ENCODE assay signal across 8 cellular contexts in the genomic region with DNA sequence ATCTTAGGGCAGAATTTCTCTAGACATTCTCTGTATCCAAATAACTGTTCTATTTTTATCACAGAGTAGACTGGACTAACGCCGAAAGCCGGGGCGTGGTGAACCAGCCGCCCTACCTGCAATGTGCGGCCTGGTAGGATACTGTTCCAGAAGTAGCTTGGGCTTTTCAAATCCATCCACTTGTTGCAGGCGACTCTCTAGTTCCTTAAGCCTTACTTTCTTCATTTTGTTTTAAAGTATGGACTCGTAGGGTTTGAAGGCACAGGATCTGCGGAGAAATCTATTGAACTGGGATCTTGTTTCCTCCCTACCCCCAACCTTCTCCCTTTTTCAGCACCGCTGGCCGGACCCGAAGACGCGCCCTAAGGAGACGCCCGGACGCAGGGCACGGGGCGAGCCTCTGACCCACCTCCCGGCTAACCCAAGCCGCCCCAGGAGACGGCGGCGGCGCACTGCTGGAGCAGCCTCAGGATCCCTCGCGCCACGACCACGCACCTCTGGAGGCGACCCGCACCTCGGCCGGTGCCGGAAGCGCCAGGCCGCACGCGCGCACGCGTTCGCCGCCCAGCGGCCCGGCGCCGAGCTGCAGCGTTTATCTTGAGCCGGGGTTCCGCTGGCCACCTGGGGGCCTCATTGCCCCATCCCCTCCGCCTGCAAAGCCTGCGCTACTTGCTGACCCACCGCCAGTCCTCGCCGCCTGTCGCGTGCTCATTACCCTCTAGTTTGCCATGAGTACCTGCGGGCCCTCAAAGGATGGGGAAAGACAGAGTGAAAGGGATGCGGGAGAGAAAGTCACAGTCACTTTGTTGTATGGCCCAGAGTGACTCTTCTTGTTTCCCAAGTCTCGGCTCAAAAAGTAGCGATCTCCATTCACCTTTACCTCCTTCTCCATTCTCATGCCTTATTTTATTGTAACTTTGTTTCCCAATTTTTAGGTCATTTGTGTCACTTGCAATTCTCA. TPM values are rescaled to one million over a fixed set of nuclear protein-coding genes. Genes with fewer than 3 reads are reported as not detected.
A peak's percentile ranks its signal among the peaks of the same experiment; 100 is the strongest.
DNase-seq lines count a peak whose midpoint lies in the region; ATAC-seq and TF ChIP-seq lines count a peak whose summit lies in the region.

A gene (minus strand): TSS at position 533 of the 961 bp plus-strand sequence. CDS start 308 bp downstream, at position 225.

- peaks cover 51 to 55% of the 10 kb centered on the region in 2 donors for H3K4me1 Mint-ChIP-seq in natural killer cell treated with Interleukin-12 subunit alpha and Interleukin-12 subunit beta and Interleukin-15 and Interleukin-18, amount 100 ng/mL, for 72 hours (ENCODE audit: low read depth in 2 of 2)
- peaks cover 69% of the 10 kb centered on the region for H3K4me1 Mint-ChIP-seq in stimulated activated naive CD8-positive, alpha-beta T cell treated with anti-CD3 and anti-CD28 coated beads, Interleukin-15, Interleukin-2, amounts not matched to agents 100 ng/mL and 50 ng/mL, for 24 hours (ENCODE audit: low read depth)

- H3K9me2 ChIP-seq in GM23248 (ENCODE audit: insufficient read depth), result no peaks in the 10 kb centered on the region

- H3K36me3 Mint-ChIP-seq in natural killer cell treated with Interleukin-12 subunit alpha and Interleukin-12 subunit beta and Interleukin-15 and Interleukin-18, amount 100 ng/mL, for 72 hours, result peaks cover 11% of the 10 kb centered on the region
- peaks cover 33% of the 10 kb centered on the region for H3K36me3 Mint-ChIP-seq in stimulated activated naive CD8-positive, alpha-beta T cell treated with anti-CD3 and anti-CD28 coated beads, Interleukin-15, Interleukin-2, amounts not matched to agents 100 ng/mL and 50 ng/mL, for 24 hours (ENCODE audit: low read depth)

- peak; percentile 54 for ATAC-seq in RWPE2 (ENCODE audit: low read depth)
- ATAC-seq in natural killer cell treated with Interleukin-12 subunit alpha and Interleukin-12 subunit beta and Interleukin-15 and Interleukin-18, amount 100 ng/mL, for 72 hours, result peak; percentile 80 to 87

- H3K27ac ChIP-seq in GM23248 (peak within 1 kb of the TSS; percentile 10; the same call in 1 of the 2 replicates), RWPE2 (ENCODE audit: poor library complexity, severe bottlenecking) (peak within 1 kb of the TSS; percentile 78)

- no peaks in the 10 kb centered on the region for H3K27me3 ChIP-seq in GM23248 (replicated peaks; ENCODE audit: insufficient read depth)
- no peaks in the 10 kb centered on the region for H3K27me3 ChIP-seq in RWPE2 (ENCODE audit: insufficient read depth, poor library complexity, severe bottlenecking)

- H3K9me3 ChIP-seq in GM23248 (ENCODE audit: low read depth) (no peaks in the 10 kb centered on the region), RWPE2 (ENCODE audit: severe bottlenecking) (no peaks in the 10 kb centered on the region)

- WGBS in GM23248 (ENCODE audit: low coverage in 1 of 2, low lambda C conversion rate in 2 of 2, missing lambda C conversion rate in 2 of 2), 2 experiments, result 3 to 4% methylated on average over 57 to 61 of the region's 61 CpGs

- H3K36me3 ChIP-seq in GM23248 (ENCODE audit: low read depth) (0 out of 2 replicates have a peak, but pooled peaks cover 5% of the 10 kb centered on the region), RWPE2 (ENCODE audit: low read depth) (peaks cover 37% of the 10 kb centered on the region)

- peaks cover 10% of the 10 kb centered on the region; the same call in 1 of the 2 replicates for H3F3A ChIP-seq in GM23248 (ENCODE audit: insufficient read depth)

- H3K79me2 ChIP-seq in GM23248 (ENCODE audit: insufficient read depth), result peaks cover 65% of the 10 kb centered on the region

- DNase-seq in EH (ENCODE audit: low read depth) (peak; percentile 75), GM23248 (peak; percentile 88), Kasumi-1 (lab: John Stamatoyannopoulos, UW) (peak; percentile 86 to 87), RWPE2 (ENCODE audit: low spot score) (peak; percentile 77), fibroblast of the aortic adventitia (ENCODE audit: low read depth) (peak; percentile 72)
- peak; percentile 72 for DNase-seq in activated effector memory CD4-positive, alpha-beta T cell treated with Interleukin-2 at 50 U/mL for 16 hours
- DNase-seq in natural killer cell treated with Interleukin-12 subunit alpha and Interleukin-12 subunit beta and Interleukin-15 and Interleukin-18, amount 100 ng/mL, for 72 hours (ENCODE audit: low spot score), result peak; percentile 84

- no peaks in the 10 kb centered on the region for H3K27me3 Mint-ChIP-seq in natural killer cell treated with Interleukin-12 subunit alpha and Interleukin-12 subunit beta and Interleukin-15 and Interleukin-18, amount 100 ng/mL, for 72 hours
- no peaks in the 10 kb centered on the region for H3K27me3 Mint-ChIP-seq in stimulated activated naive CD8-positive, alpha-beta T cell treated with anti-CD3 and anti-CD28 coated beads, Interleukin-15, Interleukin-2, amounts not matched to agents 100 ng/mL and 50 ng/mL, for 24 hours

- peak within 1 kb of the TSS; percentile 82 for H3K4me3 Mint-ChIP-seq in natural killer cell treated with Interleukin-12 subunit alpha and Interleukin-12 subunit beta and Interleukin-15 and Interleukin-18, amount 100 ng/mL, for 72 hours
- H3K4me3 Mint-ChIP-seq in stimulated activated naive CD8-positive, alpha-beta T cell treated with anti-CD3 and anti-CD28 coated beads, Interleukin-15, Interleukin-2, amounts not matched to agents 100 ng/mL and 50 ng/mL, for 24 hours, result peak within 1 kb of the TSS; percentile 93

- H3K27ac Mint-ChIP-seq in natural killer cell treated with Interleukin-12 subunit alpha and Interleukin-12 subunit beta and Interleukin-15 and Interleukin-18, amount 100 ng/mL, for 72 hours, result peak within 1 kb of the TSS; percentile 38 to 88
- H3K27ac Mint-ChIP-seq in stimulated activated naive CD8-positive, alpha-beta T cell treated with anti-CD3 and anti-CD28 coated beads, Interleukin-15, Interleukin-2, amounts not matched to agents 100 ng/mL and 50 ng/mL, for 24 hours, result peak within 1 kb of the TSS; percentile 90

- H3K9ac ChIP-seq in GM23248, result peak within 1 kb of the TSS; percentile 70

- H3K4me3 ChIP-seq in GM23248 (peak within 1 kb of the TSS; percentile 86), RWPE2 (ENCODE audit: severe bottlenecking) (peak within 1 kb of the TSS; percentile 71), fibroblast of the aortic adventitia (ENCODE audit: low read depth, low read length) (peak within 1 kb of the TSS; percentile 86)

- TF ChIP-seq CTCF in RWPE2 (IDR thresholded peaks at IDR 0.05; ENCODE audit: poor library complexity, severe bottlenecking) (peak; percentile 98), fibroblast of the aortic adventitia (IDR thresholded peaks at IDR 0.05; ENCODE audit: insufficient read depth, low read length) (peak; percentile 69)

- H3K4me1 ChIP-seq in GM23248 (ENCODE audit: insufficient read depth) (peaks cover 37% of the 10 kb centered on the region), RWPE2 (ENCODE audit: insufficient read depth, poor library complexity, severe bottlenecking) (peaks cover 32% of the 10 kb centered on the region)

- peak within 1 kb of the TSS; percentile 94 for H3K4me2 ChIP-seq in GM23248 (ENCODE audit: unreplicated experiment)

- no peaks in the 10 kb centered on the region for H4K20me1 ChIP-seq in GM23248 (ENCODE audit: insufficient read depth)

- H2AFZ ChIP-seq in GM23248, result peak within 1 kb of the TSS; percentile 87

- in situ Hi-C loops in GM23248 (cut with MboI), result no loop called here

- no peaks in the 10 kb centered on the region for H3K9me3 Mint-ChIP-seq in natural killer cell treated with Interleukin-12 subunit alpha and Interleukin-12 subunit beta and Interleukin-15 and Interleukin-18, amount 100 ng/mL, for 72 hours
- no peaks in the 10 kb centered on the region for H3K9me3 Mint-ChIP-seq in stimulated activated naive CD8-positive, alpha-beta T cell treated with anti-CD3 and anti-CD28 coated beads, Interleukin-15, Interleukin-2, amounts not matched to agents 100 ng/mL and 50 ng/mL, for 24 hours

RNA-seq across cellular contexts. Expression of the gene that starts here (rescaled TPM):
- total RNA-seq in GM23248 (2014; rRNA removed; shearing (Covaris generic)), result 23.6 and 29.2 TPM in 2 replicates
- 78.6 and 83.2 TPM in 2 replicates for polyA plus RNA-seq in GM23248 (2016; fragmentation: Nextera tagmentation; extraction: Ambion mirVana)
- 44.3 and 76.6 TPM in 2 replicates for total RNA-seq in fibroblast of the aortic adventitia (ENCODE audit: low replicate concordance)
- 10 to 100 TPM; 50.7 to 56.9 TPM for total RNA-seq in natural killer cell treated with Interleukin-12 subunit alpha and Interleukin-12 subunit beta and Interleukin-15 and Interleukin-18, amount 100 ng/mL, for 72 hours

Comparison
In these comparisons a context has a peak if more than half of its experiments do, and no peak if none do; other contexts are left out.
1. Peak in every context shown above with its lines: DNase-seq, ATAC-seq, H3K4me3 ChIP-seq and H3K27ac ChIP-seq.